ENCODE assay signal across 29 cellular contexts in the genomic region with DNA sequence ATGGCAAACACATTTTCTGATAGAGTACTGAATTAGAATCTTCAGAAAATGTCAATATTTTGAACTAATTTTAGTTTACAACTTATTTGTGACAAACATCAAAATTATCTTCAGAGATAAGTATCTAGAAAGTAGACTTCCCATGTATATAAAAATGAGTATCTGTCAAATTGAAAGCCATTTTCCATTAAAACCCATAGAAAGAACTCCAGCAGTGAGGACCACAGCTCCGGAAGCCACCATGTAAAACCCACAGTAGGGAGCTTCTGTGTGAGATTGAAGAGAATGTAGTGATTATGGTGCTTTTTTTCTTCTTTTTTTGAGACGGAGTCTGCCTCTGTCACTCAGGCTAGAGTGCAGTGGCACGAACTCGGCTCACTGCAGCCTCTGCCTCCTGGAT.
"Had no signal": no experiment of that assay in that cellular context is flagged by ENCODE, and none has a peak within 500 bp of the region (broad histone marks: within the 10 kb centered on the region; RNA-seq: fewer than 3 reads in every experiment).

No MANE protein-coding gene starts in this region.

- H3K9me3 ChIP-seq: esophagus muscularis mucosa, esophagus squamous epithelium, gastrocnemius medialis, gastroesophageal sphincter had no signal

- H3K9me3 Mint-ChIP-seq: endodermal cell had no signal

- H3K4me3 Mint-ChIP-seq: dendritic cell treated with granulocyte-macrophage colony-stimulating factor and Interleukin-4, amounts not matched to agents 40 ng/mL and 50 ng/mL, for 4 days; effector memory CD8-positive, alpha-beta T cell; endodermal cell had no signal

- H3K4me2 ChIP-seq: hepatocyte had no signal

- H3K79me2 ChIP-seq: hepatocyte had no signal

- H3K4me3 ChIP-seq: coronary artery, dorsolateral prefrontal cortex, esophagus muscularis mucosa, esophagus squamous epithelium, gastrocnemius medialis, gastroesophageal sphincter, heart left ventricle, heart right ventricle, hepatocyte had no signal

- H3K27ac Mint-ChIP-seq: dendritic cell treated with granulocyte-macrophage colony-stimulating factor and Interleukin-4, amounts not matched to agents 40 ng/mL and 50 ng/mL, for 4 days; effector memory CD8-positive, alpha-beta T cell; endodermal cell had no signal

- DNase-seq: cortex of kidney; dermis blood vessel endothelial cell; dorsolateral prefrontal cortex; effector CD4-positive, alpha-beta T cell; effector CD8-positive, alpha-beta T cell; effector memory CD4-positive, alpha-beta T cell; effector memory CD8-positive, alpha-beta T cell; endodermal cell; erythroblast; esophagus squamous epithelium; foreskin fibroblast; foreskin keratinocyte; foreskin melanocyte; gastrocnemius medialis; glutamatergic neuron; head of caudate nucleus; heart left ventricle; heart right ventricle; hippocampal formation had no signal

- H3K27me3 ChIP-seq: dorsolateral prefrontal cortex, esophagus muscularis mucosa, esophagus squamous epithelium, foreskin keratinocyte, gastrocnemius medialis, gastroesophageal sphincter, heart left ventricle, heart right ventricle, hepatocyte had no signal

- H3K27ac ChIP-seq: coronary artery, dorsolateral prefrontal cortex, epithelial cell of prostate, esophagus muscularis mucosa, esophagus squamous epithelium, foreskin keratinocyte, gastrocnemius medialis, gastroesophageal sphincter, heart left ventricle, heart right ventricle, hepatocyte had no signal

- H3K36me3 ChIP-seq: esophagus muscularis mucosa, esophagus squamous epithelium, gastrocnemius medialis, gastroesophageal sphincter, heart left ventricle, heart right ventricle had no signal

- H3K27me3 Mint-ChIP-seq: dendritic cell treated with granulocyte-macrophage colony-stimulating factor and Interleukin-4, amounts not matched to agents 40 ng/mL and 50 ng/mL, for 4 days; effector memory CD8-positive, alpha-beta T cell had no signal

- ATAC-seq: effector memory CD8-positive, alpha-beta T cell; esophagus mucosa; foreskin keratinocyte; gastrocnemius medialis; gastroesophageal sphincter; heart left ventricle; heart right ventricle had no signal

- H3K4me1 ChIP-seq: esophagus muscularis mucosa, esophagus squamous epithelium, foreskin keratinocyte, gastrocnemius medialis, gastroesophageal sphincter, heart left ventricle, heart right ventricle had no signal

- FAIRE-seq: endometrium, endothelial cell of umbilical vein, frontal cortex had no signal

- H2AFZ ChIP-seq: hepatocyte had no signal
